Comparison of ENCODE assay signal across 1 cellular context in the genomic region with DNA sequence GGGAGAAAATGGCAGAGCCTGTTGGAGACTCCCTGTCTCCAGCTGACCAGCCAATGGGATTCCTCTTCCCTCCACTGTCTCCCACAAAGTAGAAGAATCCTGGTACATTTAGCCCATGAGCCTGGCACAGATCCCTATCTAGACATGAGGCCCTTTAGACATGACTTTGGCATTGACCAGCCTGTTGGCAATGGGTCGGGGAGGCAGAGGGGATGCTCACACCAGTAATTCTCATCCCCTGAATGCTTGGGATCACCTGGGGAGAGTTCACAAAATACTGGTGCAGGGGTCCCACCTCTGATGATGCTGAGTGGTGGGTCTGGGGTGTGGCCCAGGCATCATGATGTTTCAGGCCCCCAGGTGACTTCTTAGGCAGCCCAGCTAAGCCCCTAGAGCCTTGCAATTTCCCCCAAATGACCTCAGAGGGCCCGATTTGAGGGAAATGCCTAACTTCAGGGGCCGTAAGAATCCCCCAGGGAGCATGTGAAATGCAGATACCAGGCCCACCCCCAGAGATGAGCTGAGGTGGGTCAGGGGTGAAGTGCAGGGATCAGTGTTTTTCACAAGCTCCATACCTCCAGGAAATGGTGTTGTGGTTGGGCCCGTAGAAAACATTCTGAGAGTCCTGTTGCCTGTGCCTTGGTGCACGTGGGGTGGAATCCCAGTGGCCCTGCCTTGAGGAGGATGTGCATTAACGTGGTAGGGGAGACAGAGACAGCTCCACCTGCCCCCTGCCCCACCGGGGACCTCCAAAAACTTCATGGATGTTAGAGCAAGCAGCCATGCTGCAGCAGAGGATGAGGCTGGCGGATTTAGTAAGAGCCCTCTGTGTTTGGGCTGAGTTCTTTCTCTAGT.
A peak's percentile ranks its signal among the peaks of the same experiment; 100 is the strongest.
TF ChIP-seq lines count a peak whose summit lies in the region.

No MANE protein-coding gene starts in this region.

TF ChIP-seq in HepG2, 621 proteins besides CTCF, POLR2A, EP300 and RAD21 (continues in another document):
- TF ChIP-seq KDM5A (IDR thresholded peaks at IDR 0.05; ENCODE audit: borderline replicate concordance, low read length) (no peak), SRSF4 (IDR thresholded peaks at IDR 0.05; ENCODE audit: low read depth, low read length, poor library complexity, severe bottlenecking) (peak; percentile 34), RBM22 (optimal IDR thresholded peaks at IDR 0.05; ENCODE audit: low read length) (peak; percentile 86), KLF6 (CRISPR knock-in tag; IDR thresholded peaks at IDR 0.05) (no peak), ZNF530 (CRISPR knock-in tag; IDR thresholded peaks at IDR 0.05; ENCODE audit: low read depth) (no peak), ZNF792 (CRISPR knock-in tag; IDR thresholded peaks at IDR 0.05) (no peak), GLI4 (CRISPR knock-in tag; IDR thresholded peaks at IDR 0.05; ENCODE audit: borderline replicate concordance) (no peak), U2AF1 (optimal IDR thresholded peaks at IDR 0.05; ENCODE audit: low read depth, low read length) (peak; percentile 68), BCL6 (CRISPR knock-in tag; IDR thresholded peaks at IDR 0.05) (no peak), HNRNPH1 (optimal IDR thresholded peaks at IDR 0.05; ENCODE audit: low read depth, low read length) (peak; percentile 74), ZSCAN21 (CRISPR knock-in tag; IDR thresholded peaks at IDR 0.05; ENCODE audit: borderline replicate concordance) (no peak), ZNF24 (IDR thresholded peaks at IDR 0.05) (no peak), NFIC (IDR thresholded peaks at IDR 0.05; ENCODE audit: low read length) (peak; percentile 67), ISX (CRISPR knock-in tag; conservative IDR thresholded peaks at IDR 0.05) (no peak), ZNF547 (CRISPR knock-in tag; IDR thresholded peaks at IDR 0.05) (0 out of 2 replicates have a peak, but pooled peaks have one; percentile 28), ZNF768 (CRISPR knock-in tag; IDR thresholded peaks at IDR 0.05) (no peak), ELF1 (CRISPR knock-in tag; IDR thresholded peaks at IDR 0.05) (no peak), RBM39 (IDR thresholded peaks at IDR 0.05; ENCODE audit: low read depth, low read length, poor library complexity, severe bottlenecking) (no peak), RXRA (CRISPR knock-in tag; IDR thresholded peaks at IDR 0.05) (no peak), HOXA3 (CRISPR knock-in tag; IDR thresholded peaks at IDR 0.05) (no peak), GTF3A (CRISPR knock-in tag; conservative IDR thresholded peaks at IDR 0.05) (0 out of 2 replicates have a peak, but pooled peaks have one; percentile 9), POLR2AphosphoS5 (IDR thresholded peaks at IDR 0.05; ENCODE audit: low read depth, low read length) (no peak), ZNF30 (CRISPR knock-in tag; IDR thresholded peaks at IDR 0.05) (no peak), SIN3A (IDR thresholded peaks at IDR 0.05; ENCODE audit: borderline replicate concordance, low read depth, low read length) (0 out of 2 replicates have a peak, but pooled peaks have one; percentile 16), POLR2G (IDR thresholded peaks at IDR 0.05; ENCODE audit: low read depth, low read length) (peak; percentile 79), CENPT (CRISPR knock-in tag; IDR thresholded peaks at IDR 0.05; ENCODE audit: low read depth) (no peak), SMARCE1 (IDR thresholded peaks at IDR 0.05; ENCODE audit: borderline replicate concordance) (no peak), ZNF772 (CRISPR knock-in tag; IDR thresholded peaks at IDR 0.05) (0 out of 2 replicates have a peak, but pooled peaks have one; percentile 16), ZNF709 (CRISPR knock-in tag; IDR thresholded peaks at IDR 0.05) (no peak), NKX3-1 (CRISPR knock-in tag; IDR thresholded peaks at IDR 0.05) (no peak), ZNF12 (CRISPR knock-in tag; IDR thresholded peaks at IDR 0.05) (no peak), ONECUT2 (CRISPR knock-in tag; IDR thresholded peaks at IDR 0.05) (no peak), SRSF1 (optimal IDR thresholded peaks at IDR 0.05; ENCODE audit: low read depth, low read length) (peak; percentile 15), ZKSCAN1 (IDR thresholded peaks at IDR 0.05; ENCODE audit: low read length) (no peak), NR2F2 (IDR thresholded peaks at IDR 0.05; ENCODE audit: borderline replicate concordance, low read depth) (no peak; the same call in 1 of the 2 replicates), CREM (IDR thresholded peaks at IDR 0.05) (no peak), CREM (CRISPR knock-in tag; IDR thresholded peaks at IDR 0.05) (no peak), ZNF44 (CRISPR knock-in tag; IDR thresholded peaks at IDR 0.05) (no peak), EZH2 (conservative IDR thresholded peaks at IDR 0.05; ENCODE audit: low read depth, low read length) (no peak), ZNF564 (CRISPR knock-in tag; IDR thresholded peaks at IDR 0.05) (no peak), MTA3 (CRISPR knock-in tag; IDR thresholded peaks at IDR 0.05) (no peak)
- TF ChIP-seq, protein P1, sequence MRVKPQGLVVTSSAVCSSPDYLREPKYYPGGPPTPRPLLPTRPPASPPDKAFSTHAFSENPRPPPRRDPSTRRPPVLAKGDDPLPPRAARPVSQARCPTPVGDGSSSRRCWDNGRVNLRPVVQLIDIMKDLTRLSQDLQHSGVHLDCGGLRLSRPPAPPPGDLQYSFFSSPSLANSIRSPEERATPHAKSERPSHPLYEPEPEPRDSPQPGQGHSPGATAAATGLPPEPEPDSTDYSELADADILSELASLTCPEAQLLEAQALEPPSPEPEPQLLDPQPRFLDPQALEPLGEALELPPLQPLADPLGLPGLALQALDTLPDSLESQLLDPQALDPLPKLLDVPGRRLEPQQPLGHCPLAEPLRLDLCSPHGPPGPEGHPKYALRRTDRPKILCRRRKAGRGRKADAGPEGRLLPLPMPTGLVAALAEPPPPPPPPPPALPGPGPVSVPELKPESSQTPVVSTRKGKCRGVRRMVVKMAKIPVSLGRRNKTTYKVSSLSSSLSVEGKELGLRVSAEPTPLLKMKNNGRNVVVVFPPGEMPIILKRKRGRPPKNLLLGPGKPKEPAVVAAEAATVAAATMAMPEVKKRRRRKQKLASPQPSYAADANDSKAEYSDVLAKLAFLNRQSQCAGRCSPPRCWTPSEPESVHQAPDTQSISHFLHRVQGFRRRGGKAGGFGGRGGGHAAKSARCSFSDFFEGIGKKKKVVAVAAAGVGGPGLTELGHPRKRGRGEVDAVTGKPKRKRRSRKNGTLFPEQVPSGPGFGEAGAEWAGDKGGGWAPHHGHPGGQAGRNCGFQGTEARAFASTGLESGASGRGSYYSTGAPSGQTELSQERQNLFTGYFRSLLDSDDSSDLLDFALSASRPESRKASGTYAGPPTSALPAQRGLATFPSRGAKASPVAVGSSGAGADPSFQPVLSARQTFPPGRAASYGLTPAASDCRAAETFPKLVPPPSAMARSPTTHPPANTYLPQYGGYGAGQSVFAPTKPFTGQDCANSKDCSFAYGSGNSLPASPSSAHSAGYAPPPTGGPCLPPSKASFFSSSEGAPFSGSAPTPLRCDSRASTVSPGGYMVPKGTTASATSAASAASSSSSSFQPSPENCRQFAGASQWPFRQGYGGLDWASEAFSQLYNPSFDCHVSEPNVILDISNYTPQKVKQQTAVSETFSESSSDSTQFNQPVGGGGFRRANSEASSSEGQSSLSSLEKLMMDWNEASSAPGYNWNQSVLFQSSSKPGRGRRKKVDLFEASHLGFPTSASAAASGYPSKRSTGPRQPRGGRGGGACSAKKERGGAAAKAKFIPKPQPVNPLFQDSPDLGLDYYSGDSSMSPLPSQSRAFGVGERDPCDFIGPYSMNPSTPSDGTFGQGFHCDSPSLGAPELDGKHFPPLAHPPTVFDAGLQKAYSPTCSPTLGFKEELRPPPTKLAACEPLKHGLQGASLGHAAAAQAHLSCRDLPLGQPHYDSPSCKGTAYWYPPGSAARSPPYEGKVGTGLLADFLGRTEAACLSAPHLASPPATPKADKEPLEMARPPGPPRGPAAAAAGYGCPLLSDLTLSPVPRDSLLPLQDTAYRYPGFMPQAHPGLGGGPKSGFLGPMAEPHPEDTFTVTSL (CRISPR knock-in tag; IDR thresholded peaks at IDR 0.05; ENCODE audit: borderline replicate concordance), result no peak
- TF ChIP-seq, protein P2, sequence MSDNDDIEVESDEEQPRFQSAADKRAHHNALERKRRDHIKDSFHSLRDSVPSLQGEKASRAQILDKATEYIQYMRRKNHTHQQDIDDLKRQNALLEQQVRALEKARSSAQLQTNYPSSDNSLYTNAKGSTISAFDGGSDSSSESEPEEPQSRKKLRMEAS (IDR thresholded peaks at IDR 0.05), result peak; percentile 17; the same call in 1 of the 2 replicates
- TF ChIP-seq, protein P3, sequence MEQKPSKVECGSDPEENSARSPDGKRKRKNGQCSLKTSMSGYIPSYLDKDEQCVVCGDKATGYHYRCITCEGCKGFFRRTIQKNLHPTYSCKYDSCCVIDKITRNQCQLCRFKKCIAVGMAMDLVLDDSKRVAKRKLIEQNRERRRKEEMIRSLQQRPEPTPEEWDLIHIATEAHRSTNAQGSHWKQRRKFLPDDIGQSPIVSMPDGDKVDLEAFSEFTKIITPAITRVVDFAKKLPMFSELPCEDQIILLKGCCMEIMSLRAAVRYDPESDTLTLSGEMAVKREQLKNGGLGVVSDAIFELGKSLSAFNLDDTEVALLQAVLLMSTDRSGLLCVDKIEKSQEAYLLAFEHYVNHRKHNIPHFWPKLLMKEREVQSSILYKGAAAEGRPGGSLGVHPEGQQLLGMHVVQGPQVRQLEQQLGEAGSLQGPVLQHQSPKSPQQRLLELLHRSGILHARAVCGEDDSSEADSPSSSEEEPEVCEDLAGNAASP (CRISPR knock-in tag; IDR thresholded peaks at IDR 0.05; ENCODE audit: borderline replicate concordance), result no peak
- TF ChIP-seq, protein P4, sequence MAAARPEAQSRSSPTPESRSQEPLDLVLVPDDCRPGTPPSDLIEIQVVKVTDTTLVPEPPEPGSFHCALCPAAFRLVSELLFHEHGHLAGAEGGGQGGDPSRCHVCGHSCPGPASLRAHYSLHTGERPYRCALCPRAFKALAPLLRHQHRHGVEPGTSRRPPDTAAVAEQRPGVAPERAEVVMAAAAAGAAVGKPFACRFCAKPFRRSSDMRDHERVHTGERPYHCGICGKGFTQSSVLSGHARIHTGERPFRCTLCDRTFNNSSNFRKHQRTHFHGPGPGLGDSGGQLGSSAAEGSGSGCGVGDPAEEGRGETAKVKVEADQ (CRISPR knock-in tag; IDR thresholded peaks at IDR 0.05; ENCODE audit: borderline replicate concordance), result no peak
- TF ChIP-seq, protein P5, sequence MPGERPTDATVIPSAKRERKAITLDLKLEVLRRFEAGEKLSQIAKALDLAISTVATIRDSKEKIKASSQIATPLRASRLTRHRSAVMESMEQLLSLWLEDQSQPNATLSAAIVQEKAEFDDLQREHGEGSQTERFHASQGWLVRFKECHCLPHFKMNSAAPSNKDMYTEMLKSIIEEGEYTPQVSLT (CRISPR knock-in tag; IDR thresholded peaks at IDR 0.05; ENCODE audit: borderline replicate concordance, low read depth), result no peak
- TF ChIP-seq, protein P6, sequence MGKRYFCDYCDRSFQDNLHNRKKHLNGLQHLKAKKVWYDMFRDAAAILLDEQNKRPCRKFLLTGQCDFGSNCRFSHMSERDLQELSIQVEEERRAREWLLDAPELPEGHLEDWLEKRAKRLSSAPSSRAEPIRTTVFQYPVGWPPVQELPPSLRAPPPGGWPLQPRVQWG (CRISPR knock-in tag; IDR thresholded peaks at IDR 0.05; ENCODE audit: borderline replicate concordance, low read depth), result no peak
- TF ChIP-seq, protein P7, sequence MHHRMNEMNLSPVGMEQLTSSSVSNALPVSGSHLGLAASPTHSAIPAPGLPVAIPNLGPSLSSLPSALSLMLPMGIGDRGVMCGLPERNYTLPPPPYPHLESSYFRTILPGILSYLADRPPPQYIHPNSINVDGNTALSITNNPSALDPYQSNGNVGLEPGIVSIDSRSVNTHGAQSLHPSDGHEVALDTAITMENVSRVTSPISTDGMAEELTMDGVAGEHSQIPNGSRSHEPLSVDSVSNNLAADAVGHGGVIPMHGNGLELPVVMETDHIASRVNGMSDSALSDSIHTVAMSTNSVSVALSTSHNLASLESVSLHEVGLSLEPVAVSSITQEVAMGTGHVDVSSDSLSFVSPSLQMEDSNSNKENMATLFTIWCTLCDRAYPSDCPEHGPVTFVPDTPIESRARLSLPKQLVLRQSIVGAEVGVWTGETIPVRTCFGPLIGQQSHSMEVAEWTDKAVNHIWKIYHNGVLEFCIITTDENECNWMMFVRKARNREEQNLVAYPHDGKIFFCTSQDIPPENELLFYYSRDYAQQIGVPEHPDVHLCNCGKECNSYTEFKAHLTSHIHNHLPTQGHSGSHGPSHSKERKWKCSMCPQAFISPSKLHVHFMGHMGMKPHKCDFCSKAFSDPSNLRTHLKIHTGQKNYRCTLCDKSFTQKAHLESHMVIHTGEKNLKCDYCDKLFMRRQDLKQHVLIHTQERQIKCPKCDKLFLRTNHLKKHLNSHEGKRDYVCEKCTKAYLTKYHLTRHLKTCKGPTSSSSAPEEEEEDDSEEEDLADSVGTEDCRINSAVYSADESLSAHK (CRISPR knock-in tag; IDR thresholded peaks at IDR 0.05; ENCODE audit: borderline replicate concordance), result no peak
- TF ChIP-seq, protein P8, sequence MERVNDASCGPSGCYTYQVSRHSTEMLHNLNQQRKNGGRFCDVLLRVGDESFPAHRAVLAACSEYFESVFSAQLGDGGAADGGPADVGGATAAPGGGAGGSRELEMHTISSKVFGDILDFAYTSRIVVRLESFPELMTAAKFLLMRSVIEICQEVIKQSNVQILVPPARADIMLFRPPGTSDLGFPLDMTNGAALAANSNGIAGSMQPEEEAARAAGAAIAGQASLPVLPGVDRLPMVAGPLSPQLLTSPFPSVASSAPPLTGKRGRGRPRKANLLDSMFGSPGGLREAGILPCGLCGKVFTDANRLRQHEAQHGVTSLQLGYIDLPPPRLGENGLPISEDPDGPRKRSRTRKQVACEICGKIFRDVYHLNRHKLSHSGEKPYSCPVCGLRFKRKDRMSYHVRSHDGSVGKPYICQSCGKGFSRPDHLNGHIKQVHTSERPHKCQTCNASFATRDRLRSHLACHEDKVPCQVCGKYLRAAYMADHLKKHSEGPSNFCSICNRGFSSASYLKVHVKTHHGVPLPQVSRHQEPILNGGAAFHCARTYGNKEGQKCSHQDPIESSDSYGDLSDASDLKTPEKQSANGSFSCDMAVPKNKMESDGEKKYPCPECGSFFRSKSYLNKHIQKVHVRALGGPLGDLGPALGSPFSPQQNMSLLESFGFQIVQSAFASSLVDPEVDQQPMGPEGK (CRISPR knock-in tag; IDR thresholded peaks at IDR 0.05), result no peak
- TF ChIP-seq, protein P9, sequence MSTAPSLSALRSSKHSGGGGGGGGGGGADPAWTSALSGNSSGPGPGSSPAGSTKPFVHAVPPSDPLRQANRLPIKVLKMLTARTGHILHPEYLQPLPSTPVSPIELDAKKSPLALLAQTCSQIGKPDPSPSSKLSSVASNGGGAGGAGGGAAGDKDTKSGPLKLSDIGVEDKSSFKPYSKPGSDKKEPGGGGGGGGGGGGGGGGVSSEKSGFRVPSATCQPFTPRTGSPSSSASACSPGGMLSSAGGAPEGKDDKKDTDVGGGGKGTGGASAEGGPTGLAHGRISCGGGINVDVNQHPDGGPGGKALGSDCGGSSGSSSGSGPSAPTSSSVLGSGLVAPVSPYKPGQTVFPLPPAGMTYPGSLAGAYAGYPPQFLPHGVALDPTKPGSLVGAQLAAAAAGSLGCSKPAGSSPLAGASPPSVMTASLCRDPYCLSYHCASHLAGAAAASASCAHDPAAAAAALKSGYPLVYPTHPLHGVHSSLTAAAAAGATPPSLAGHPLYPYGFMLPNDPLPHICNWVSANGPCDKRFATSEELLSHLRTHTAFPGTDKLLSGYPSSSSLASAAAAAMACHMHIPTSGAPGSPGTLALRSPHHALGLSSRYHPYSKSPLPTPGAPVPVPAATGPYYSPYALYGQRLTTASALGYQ (CRISPR knock-in tag; IDR thresholded peaks at IDR 0.05), result no peak
